Comparison of ENCODE assay signal across 27 cellular contexts in the genomic region with DNA sequence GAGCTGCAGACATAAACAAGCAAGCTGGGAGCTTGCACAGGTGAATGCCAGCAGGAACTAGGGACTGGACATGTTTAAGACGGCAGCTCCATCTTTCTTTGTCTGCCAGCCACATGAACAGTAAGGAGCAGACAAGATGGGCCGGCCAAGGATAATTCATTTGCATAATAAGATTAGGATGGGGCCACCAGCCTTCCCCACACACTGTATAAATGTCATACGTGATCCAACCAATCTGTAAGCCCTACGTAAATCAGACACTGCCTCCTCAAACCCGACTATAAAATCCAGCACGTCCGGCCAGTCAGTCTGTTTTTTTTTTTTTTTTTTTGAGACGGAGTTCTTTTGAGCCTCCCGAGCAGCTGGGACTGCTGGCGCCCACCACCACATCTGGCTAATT.
A peak's percentile ranks its signal among the peaks of the same experiment; 100 is the strongest.
DNase-seq lines count a peak whose midpoint lies in the region; ATAC-seq, FAIRE-seq and TF ChIP-seq lines count a peak whose summit lies in the region.
"Had no signal": no experiment of that assay in that cellular context is flagged by ENCODE, and none has a peak within 500 bp of the region (broad histone marks: within the 10 kb centered on the region; RNA-seq: fewer than 3 reads in every experiment).

No MANE protein-coding gene starts in this region.

- H3K27ac ChIP-seq in right lobe of liver (peak overlapping the region in 2 of 3 donors; percentile 27 to 78), HepG2 (ENCODE audit: extremely low read length, insufficient read depth, low read length) (no peak overlapping the region), PC-9 (peak overlapping the region; percentile 97), epithelial cell of prostate (peak overlapping the region; percentile 89)
- H3K27ac ChIP-seq: KMS-11 had no signal

- intact Hi-C loops in right lobe of liver (cut with DNase I): no loop called here
- intact Hi-C loops in HepG2 (cut with micrococcal nuclease; ENCODE audit: unreplicated experiment): no loop called here
- intact Hi-C loops in PC-9 (cut with micrococcal nuclease; ENCODE audit: unreplicated experiment): no loop called here
- intact Hi-C loops in left ventricle myocardium superior (cut with micrococcal nuclease): no loop called here

- H3K79me2 ChIP-seq in HepG2 (ENCODE audit: insufficient read depth, low read length): no peaks in the 10 kb centered on the region
- no peaks in the 10 kb centered on the region for H3K79me2 ChIP-seq in PC-9 (ENCODE audit: low read depth)

- CTCF ChIA-PET in HepG2 (lab: Yijun Ruan, JAX; ENCODE audit: low intra/inter-chr PET ratio, low total read pairs): no interaction called here
- CTCF ChIA-PET in PC-9 (lab: Charles Lee): no interaction called here

- TF ChIP-seq RAD21 in HepG2 (CRISPR knock-in tag; IDR thresholded peaks at IDR 0.05): no peak

- in situ Hi-C loops in HepG2 (cut with HindIII; ENCODE audit: extremely low pct_ligation_motif_present, low pct_unique_long_range_greater_than_20kb): no loop called here

- H3K36me3 ChIP-seq in right lobe of liver (no peaks in the 10 kb centered on the region), HepG2 (replicated peaks in 1 of 2; ENCODE audit: control insufficient read depth in 1 of 2, insufficient read depth in 2 of 2, low read length in 2 of 2) (no peaks in the 10 kb centered on the region), PC-9 (ENCODE audit: low read depth) (no peaks in the 10 kb centered on the region; the same call in 1 of the 2 replicates)

- TF ChIP-seq POLR2A in right lobe of liver (IDR thresholded peaks at IDR 0.05) (no peak), HepG2 (IDR thresholded peaks at IDR 0.05; ENCODE audit: insufficient read depth in 1 of 2, low read depth in 2 of 2, low read length in 2 of 2) (no peak)

- peaks cover 0 to 74% (median 34%) of the 10 kb centered on the region in 4 donors for H3K4me1 ChIP-seq in right lobe of liver
- H3K4me1 ChIP-seq in HepG2 (ENCODE audit: insufficient read depth, low read length): peaks cover 12% of the 10 kb centered on the region
- peaks cover 64% of the 10 kb centered on the region for H3K4me1 ChIP-seq in PC-9 (replicated peaks; ENCODE audit: insufficient read depth)

- H3K9me2 ChIP-seq in PC-9 (ENCODE audit: insufficient read depth): no peaks in the 10 kb centered on the region

- H3K4me2 ChIP-seq in HepG2 (ENCODE audit: low read depth, low read length) (no peak overlapping the region), PC-9 (no peak overlapping the region)
- H3K4me2 ChIP-seq: KMS-11 had no signal

- 85% methylated on average over 7 of the region's 10 CpGs for WGBS in right lobe of liver (ENCODE audit: insufficient coverage, low coverage, low lambda C conversion rate, missing lambda C conversion rate)
- WGBS in HepG2 (ENCODE audit: low lambda C conversion rate): 80% methylated on average over 10 of the region's 10 CpGs

- H3K27me3 ChIP-seq in right lobe of liver: no peaks in the 10 kb centered on the region
- no peaks in the 10 kb centered on the region; a peak in 1 of 5 replicates for H3K27me3 ChIP-seq in HepG2 (ENCODE audit: control insufficient read depth in 1 of 2, insufficient read depth in 2 of 2, low read length in 2 of 2)
- no peaks in the 10 kb centered on the region for H3K27me3 ChIP-seq in PC-9 (ENCODE audit: insufficient read depth, low read depth)

- H3K9ac ChIP-seq in HepG2 (ENCODE audit: insufficient read depth, low read depth, low read length): no peak overlapping the region
- H3K9ac ChIP-seq: KMS-11 had no signal

- no peak for FAIRE-seq in HepG2 (lab: Jason Lieb, UNC)
- FAIRE-seq: GM12892, H1, HTR-8/SVneo had no signal

- POLR2A ChIA-PET in HepG2 (lab: Yijun Ruan, JAX) (no interaction called here), PC-9 (lab: Charles Lee; ENCODE audit: unreplicated experiment) (no interaction called here)

- no peak for TF ChIP-seq EP300 in HepG2 (IDR thresholded peaks at IDR 0.05; ENCODE audit: low read depth in 2 of 2, low read length in 2 of 2)
- no peak for TF ChIP-seq EP300 in HepG2 (CRISPR knock-in tag; IDR thresholded peaks at IDR 0.05; ENCODE audit: borderline replicate concordance)

- no peak for DNase-seq in right lobe of liver
- no peak for DNase-seq in HepG2 (ENCODE audit: low spot score)
- no peak for DNase-seq in PC-9
- no peak for DNase-seq in epithelial cell of prostate (ENCODE audit: low read depth, low spot score)
- no peak for DNase-seq in HuH-7 (ENCODE audit: low spot score)
- DNase-seq in EL: no peak
- DNase-seq in occipital lobe (lab: John Stamatoyannopoulos, UW): no peak
- no peak for DNase-seq in left ventricle myocardium superior
- DNase-seq: 8988T; AML-193; C1 segment of cervical spinal cord; CD4-positive, alpha-beta memory T cell; COR-L47; GDM1; HCEC 1CT; NCI-H1092 treated with DMSO at 0.1 percent for 48 hours; NCI-H1436; NCI-H187; NCI-H2081 treated with DMSO at 0.1 percent for 48 hours; NCI-H2171 treated with DMSO at 0.1 percent for 48 hours; NCI-H526 had no signal

- H3K9me3 ChIP-seq in right lobe of liver (no peaks in the 10 kb centered on the region), HepG2 (ENCODE audit: low read length) (no peaks in the 10 kb centered on the region; the same call in 1 of the 2 replicates), PC-9 (ENCODE audit: insufficient read depth, low read depth) (no peaks in the 10 kb centered on the region; the same call in 1 of the 2 replicates)

- H3F3A ChIP-seq in PC-9 (ENCODE audit: insufficient read depth, low read depth): peaks cover 32% of the 10 kb centered on the region

- no peak for ATAC-seq in right lobe of liver
- ATAC-seq in HepG2: no peak
- no peak for ATAC-seq in left ventricle myocardium superior
- ATAC-seq: Panc1, SK-N-SH treated with all-trans-retinoic acid at 6 μM for 48 hours had no signal

- H2AFZ ChIP-seq in HepG2 (ENCODE audit: low read length) (no peak overlapping the region), PC-9 (no peak overlapping the region)

- no TSS peak for BruUV-seq in HepG2 (replicated peaks; lab: Mats Ljungman, UMichigan)
- no TSS peak for BruUV-seq in PC-9 (replicated peaks; lab: Mats Ljungman, UMichigan)

- H3K4me3 ChIP-seq in right lobe of liver (no peak overlapping the region), HepG2 (replicated peaks in 1 of 3; ENCODE audit: insufficient read depth in 1 of 3, low read depth in 2 of 3, low read length in 3 of 3) (no peak overlapping the region), PC-9 (no peak overlapping the region)

- no peaks in the 10 kb centered on the region for H4K20me1 ChIP-seq in HepG2 (ENCODE audit: insufficient read depth, low read length)
- no peaks in the 10 kb centered on the region for H4K20me1 ChIP-seq in PC-9 (ENCODE audit: insufficient read depth)

- no peak for TF ChIP-seq CTCF in right lobe of liver (IDR thresholded peaks at IDR 0.05)
- no peak for TF ChIP-seq CTCF in HepG2 (CRISPR knock-in tag; IDR thresholded peaks at IDR 0.05)
- no peak for TF ChIP-seq CTCF in PC-9 (conservative IDR thresholded peaks at IDR 0.05)

TF ChIP-seq in HepG2, 621 proteins besides CTCF, POLR2A, EP300 and RAD21:
- TF ChIP-seq RCOR2 (CRISPR knock-in tag; IDR thresholded peaks at IDR 0.05): no peak
